16 cellular contexts compared by ENCODE assay signal in the genomic region with DNA sequence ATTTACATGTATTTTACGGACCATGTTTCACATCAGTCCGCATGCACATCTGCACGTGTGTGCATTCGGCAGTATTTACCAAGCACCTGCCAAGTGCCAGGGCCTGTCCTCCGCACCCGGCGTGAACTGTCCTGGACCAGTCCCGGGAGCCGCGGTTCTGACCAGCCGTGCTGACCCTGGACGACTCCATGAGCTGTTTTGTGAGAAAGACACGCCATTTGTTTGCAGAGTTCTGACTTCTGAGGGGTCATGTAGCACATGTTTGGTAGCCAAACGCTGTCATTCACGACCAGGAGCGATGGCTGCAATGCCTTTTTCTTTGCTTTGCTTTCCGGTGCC. TPM values are rescaled to one million over a fixed set of nuclear protein-coding genes. Genes with fewer than 3 reads are reported as not detected.
DNase-seq lines count a peak whose midpoint lies in the region; ATAC-seq and TF ChIP-seq lines count a peak whose summit lies in the region.
"Had no signal": no experiment of that assay in that cellular context is flagged by ENCODE, and none has a peak within 500 bp of the region (broad histone marks: within the 10 kb centered on the region; RNA-seq: fewer than 3 reads in every experiment).

No MANE protein-coding gene starts in this region.

- H2AFZ ChIP-seq in PC-3 (ENCODE audit: low read length) = peak overlapping the region; percentile 43

- peaks cover 12% of the 10 kb centered on the region for H3K36me3 Mint-ChIP-seq in activated CD4-positive, alpha-beta memory T cell treated with anti-CD3 and anti-CD28 coated beads, Interleukin-2, amount 10 ng/mL, durations not matched to agents 7 days and 5 days (ENCODE audit: low read depth)
- H3K36me3 Mint-ChIP-seq in activated CD4-positive, alpha-beta memory T cell treated with anti-CD3 and anti-CD28 coated beads for 36 hours = no peaks in the 10 kb centered on the region
- H3K36me3 Mint-ChIP-seq in endothelial cell (ENCODE audit: low read depth, unreplicated experiment) = peaks cover 10% of the 10 kb centered on the region

- no peak for TF ChIP-seq POLR2A in gastrocnemius medialis (IDR thresholded peaks at IDR 0.05)

- peaks cover 31% of the 10 kb centered on the region for H3K4me1 Mint-ChIP-seq in activated CD4-positive, alpha-beta memory T cell treated with anti-CD3 and anti-CD28 coated beads, Interleukin-2, amount 10 ng/mL, durations not matched to agents 7 days and 5 days
- H3K4me1 Mint-ChIP-seq in activated CD4-positive, alpha-beta memory T cell treated with anti-CD3 and anti-CD28 coated beads for 36 hours (ENCODE audit: low read depth) = peaks cover 45% of the 10 kb centered on the region
- H3K4me1 Mint-ChIP-seq in endothelial cell (ENCODE audit: unreplicated experiment) = peaks cover 32% of the 10 kb centered on the region

- no peak overlapping the region for H3K27ac ChIP-seq in PC-3 (ENCODE audit: low read length)
- H3K27ac ChIP-seq in gastrocnemius medialis = no peak overlapping the region
- H3K27ac ChIP-seq: upper lobe of right lung had no signal

- H3K27me3 Mint-ChIP-seq in activated CD4-positive, alpha-beta memory T cell treated with anti-CD3 and anti-CD28 coated beads, Interleukin-2, amount 10 ng/mL, durations not matched to agents 7 days and 5 days = peaks cover 86% of the 10 kb centered on the region
- H3K27me3 Mint-ChIP-seq in activated CD4-positive, alpha-beta memory T cell treated with anti-CD3 and anti-CD28 coated beads for 36 hours = peaks cover 81% of the 10 kb centered on the region
- H3K27me3 Mint-ChIP-seq in endothelial cell (ENCODE audit: unreplicated experiment) = peaks cover 22% of the 10 kb centered on the region

- H3F3A ChIP-seq in PC-3 (ENCODE audit: low read length, unreplicated experiment) = no peaks in the 10 kb centered on the region

- intact Hi-C loops in activated CD4-positive, alpha-beta memory T cell treated with anti-CD3 and anti-CD28 coated beads for 36 hours (cut with micrococcal nuclease) = no loop called here
- intact Hi-C loops in PC-3 (cut with micrococcal nuclease) (no loop called here), gastrocnemius medialis (cut with DNase I; ENCODE audit: low total_unique reads) (no loop called here)

- no peak for DNase-seq in activated CD4-positive, alpha-beta memory T cell treated with anti-CD3 and anti-CD28 coated beads, Interleukin-2, amount 10 ng/mL, durations not matched to agents 7 days and 5 days
- no peak for DNase-seq in activated CD4-positive, alpha-beta memory T cell treated with anti-CD3 and anti-CD28 coated beads for 36 hours
- DNase-seq in PC-3 (no peak), endothelial cell (ENCODE audit: low spot score) (no peak), gastrocnemius medialis (no peak), HEK293T (ENCODE audit: extremely low spot score) (no peak), NCI-H345 (lab: John Stamatoyannopoulos, UW) (no peak)
- DNase-seq: effector CD4-positive, alpha-beta T cell; KBM-7; NCI-H510A; T1000; upper lobe of right lung had no signal

- TF ChIP-seq CTCF in PC-3 (conservative IDR thresholded peaks at IDR 0.05; ENCODE audit: low read depth, low read length) = no peak
- no peak for TF ChIP-seq CTCF in endothelial cell (IDR thresholded peaks at IDR 0.05; ENCODE audit: unreplicated experiment)
- TF ChIP-seq CTCF in gastrocnemius medialis (IDR thresholded peaks at IDR 0.05 in 4 of 5, conservative IDR thresholded peaks at IDR 0.05 in 1 of 5) = no peak

- no peaks in the 10 kb centered on the region for H3K4me1 ChIP-seq in PC-3 (ENCODE audit: insufficient read depth, low read length)
- H3K4me1 ChIP-seq in gastrocnemius medialis = peaks cover 13 to 15% of the 10 kb centered on the region in 2 donors

- H3K36me3 ChIP-seq in PC-3 (ENCODE audit: low read depth, low read length) (no peaks in the 10 kb centered on the region), gastrocnemius medialis (no peaks in the 10 kb centered on the region)
- H3K36me3 ChIP-seq: upper lobe of right lung had no signal

- no peak for ATAC-seq in PC-3
- no peak for ATAC-seq in gastrocnemius medialis
- ATAC-seq in GM19395 (IDR thresholded peaks at IDR 0.05; ENCODE audit: unreplicated experiment) = no peak
- ATAC-seq: upper lobe of right lung had no signal

- H3K4me2 ChIP-seq in PC-3 (ENCODE audit: low read length) = peak overlapping the region; percentile 42

- no peaks in the 10 kb centered on the region for H4K20me1 ChIP-seq in PC-3 (ENCODE audit: low read length)

- no TSS peak for BruUV-seq in PC-3 (replicated peaks; lab: Mats Ljungman, UMichigan)

- CTCF ChIA-PET in activated CD4-positive, alpha-beta memory T cell treated with anti-CD3 and anti-CD28 coated beads, Interleukin-2, amount 10 ng/mL, durations not matched to agents 7 days and 5 days (lab: Charles Lee) = no interaction called here
- CTCF ChIA-PET in activated CD4-positive, alpha-beta memory T cell treated with anti-CD3 and anti-CD28 coated beads for 36 hours (lab: Charles Lee) = interaction anchor here (1.0 to 1.5 kb wide), 2 partner anchors 29 to 175 kb away, joined by 3 to 4 read pairs; no protein-coding TSS in a partner anchor
- CTCF ChIA-PET in PC-3 (lab: Charles Lee) = no interaction called here
- CTCF ChIA-PET in HEK293T (lab: Yijun Ruan, JAX) = no interaction called here

- POLR2A ChIA-PET in activated CD4-positive, alpha-beta memory T cell treated with anti-CD3 and anti-CD28 coated beads, Interleukin-2, amount 10 ng/mL, durations not matched to agents 7 days and 5 days (lab: Charles Lee) = no interaction called here
- POLR2A ChIA-PET in activated CD4-positive, alpha-beta memory T cell treated with anti-CD3 and anti-CD28 coated beads for 36 hours (lab: Charles Lee) = no interaction called here
- POLR2A ChIA-PET in PC-3 (lab: Charles Lee; ENCODE audit: unreplicated experiment) = no interaction called here
- POLR2A ChIA-PET in HEK293T (lab: Yijun Ruan, JAX) = no interaction called here

- H3K27ac Mint-ChIP-seq in activated CD4-positive, alpha-beta memory T cell treated with anti-CD3 and anti-CD28 coated beads, Interleukin-2, amount 10 ng/mL, durations not matched to agents 7 days and 5 days = peak overlapping the region; percentile 50
- no peak overlapping the region for H3K27ac Mint-ChIP-seq in activated CD4-positive, alpha-beta memory T cell treated with anti-CD3 and anti-CD28 coated beads for 36 hours
- H3K27ac Mint-ChIP-seq in endothelial cell (ENCODE audit: unreplicated experiment) = no peak overlapping the region

- in situ Hi-C loops in gastrocnemius medialis (cut with MboI; ENCODE audit: low sequenced_read_pairs in 4 of 4) = no loop called here

- no peaks in the 10 kb centered on the region for H3K79me2 ChIP-seq in PC-3 (ENCODE audit: low read length)

- H3K4me3 ChIP-seq in PC-3 (ENCODE audit: low read length) (0 out of 2 replicates have a peak overlapping the region, but pooled peaks have one; percentile 14), gastrocnemius medialis (peak overlapping the region in 3 of 4 donors; percentile 15 to 49 (median 33))
- H3K4me3 ChIP-seq: upper lobe of right lung had no signal

- no peaks in the 10 kb centered on the region for H3K9me3 Mint-ChIP-seq in activated CD4-positive, alpha-beta memory T cell treated with anti-CD3 and anti-CD28 coated beads, Interleukin-2, amount 10 ng/mL, durations not matched to agents 7 days and 5 days
- H3K9me3 Mint-ChIP-seq in activated CD4-positive, alpha-beta memory T cell treated with anti-CD3 and anti-CD28 coated beads for 36 hours = no peaks in the 10 kb centered on the region
- H3K9me3 Mint-ChIP-seq in endothelial cell (ENCODE audit: unreplicated experiment) = no peaks in the 10 kb centered on the region

- H3K27me3 ChIP-seq in PC-3 (ENCODE audit: low read length) (peaks cover 71% of the 10 kb centered on the region), gastrocnemius medialis (peaks cover 82 to 93% (median 84%) of the 10 kb centered on the region in 3 donors)

- no peak overlapping the region for H3K9ac ChIP-seq in PC-3 (ENCODE audit: low read length)

- H3K4me3 Mint-ChIP-seq in activated CD4-positive, alpha-beta memory T cell treated with anti-CD3 and anti-CD28 coated beads, Interleukin-2, amount 10 ng/mL, durations not matched to agents 7 days and 5 days = no peak overlapping the region
- no peak overlapping the region for H3K4me3 Mint-ChIP-seq in activated CD4-positive, alpha-beta memory T cell treated with anti-CD3 and anti-CD28 coated beads for 36 hours
- peak overlapping the region; percentile 81 for H3K4me3 Mint-ChIP-seq in endothelial cell (ENCODE audit: unreplicated experiment)

- H3K9me2 ChIP-seq in PC-3 (replicated peaks; ENCODE audit: low read length) = no peaks in the 10 kb centered on the region

- H3K9me3 ChIP-seq in PC-3 (ENCODE audit: low read length) (no peaks in the 10 kb centered on the region), gastrocnemius medialis (no peaks in the 10 kb centered on the region)
- H3K9me3 ChIP-seq: upper lobe of right lung had no signal

TF ChIP-seq in HEK293T, 16 proteins besides CTCF, POLR2A, EP300 and RAD21 (continues in another document):
- TF ChIP-seq FOXM1 (IDR thresholded peaks at IDR 0.05; ENCODE audit: borderline replicate concordance) (no peak), SP1 (IDR thresholded peaks at IDR 0.05) (no peak), CTBP1 (IDR thresholded peaks at IDR 0.05; ENCODE audit: borderline replicate concordance) (no peak), ELF4 (IDR thresholded peaks at IDR 0.05) (no peak), L3MBTL2 (conservative IDR thresholded peaks at IDR 0.05) (no peak), NFRKB (IDR thresholded peaks at IDR 0.05) (no peak)
- TF ChIP-seq, protein P1, sequence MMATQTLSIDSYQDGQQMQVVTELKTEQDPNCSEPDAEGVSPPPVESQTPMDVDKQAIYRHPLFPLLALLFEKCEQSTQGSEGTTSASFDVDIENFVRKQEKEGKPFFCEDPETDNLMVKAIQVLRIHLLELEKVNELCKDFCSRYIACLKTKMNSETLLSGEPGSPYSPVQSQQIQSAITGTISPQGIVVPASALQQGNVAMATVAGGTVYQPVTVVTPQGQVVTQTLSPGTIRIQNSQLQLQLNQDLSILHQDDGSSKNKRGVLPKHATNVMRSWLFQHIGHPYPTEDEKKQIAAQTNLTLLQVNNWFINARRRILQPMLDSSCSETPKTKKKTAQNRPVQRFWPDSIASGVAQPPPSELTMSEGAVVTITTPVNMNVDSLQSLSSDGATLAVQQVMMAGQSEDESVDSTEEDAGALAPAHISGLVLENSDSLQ (IDR thresholded peaks at IDR 0.05) = no peak

RNA-seq across cellular contexts. Expression of a gene that starts 3.3 kb away (rescaled TPM):
- total RNA-seq in activated CD4-positive, alpha-beta memory T cell treated with anti-CD3 and anti-CD28 coated beads, Interleukin-2, amount 10 ng/mL, durations not matched to agents 7 days and 5 days = not detected
- total RNA-seq in activated CD4-positive, alpha-beta memory T cell treated with anti-CD3 and anti-CD28 coated beads for 36 hours = not detected
- total RNA-seq in PC-3 (2014; rRNA removed) = not detected in 2 replicates
- 0.33 TPM for total RNA-seq in endothelial cell (ENCODE audit: unreplicated experiment)
- under 1 TPM in 1 of 4 donors, not detected in 3; 0.10 TPM for total RNA-seq in gastrocnemius medialis
- total RNA-seq: activated CD8-positive, alpha-beta memory T cell treated with anti-CD3 and anti-CD28 coated beads for 36 hours; fibroblast of villous mesenchyme; upper lobe of right lung had no signal

RNA-seq across cellular contexts. Expression of a gene that starts 47.5 kb away (rescaled TPM):
- not detected for total RNA-seq in activated CD4-positive, alpha-beta memory T cell treated with anti-CD3 and anti-CD28 coated beads, Interleukin-2, amount 10 ng/mL, durations not matched to agents 7 days and 5 days
- total RNA-seq in activated CD4-positive, alpha-beta memory T cell treated with anti-CD3 and anti-CD28 coated beads for 36 hours = not detected
- 2.3 TPM in 1 of 2 replicates, not detected in the other for total RNA-seq in PC-3 (2014; rRNA removed)
- 0.67 TPM for total RNA-seq in endothelial cell (ENCODE audit: unreplicated experiment)
- total RNA-seq in gastrocnemius medialis = 1 to 10 TPM in 2 of 4 donors, not detected in 2; 1.4 TPM
- total RNA-seq: activated CD8-positive, alpha-beta memory T cell treated with anti-CD3 and anti-CD28 coated beads for 36 hours; fibroblast of villous mesenchyme; RPMI7951 had no signal
